ENCODE assay signal across 2 cellular contexts in the genomic region with DNA sequence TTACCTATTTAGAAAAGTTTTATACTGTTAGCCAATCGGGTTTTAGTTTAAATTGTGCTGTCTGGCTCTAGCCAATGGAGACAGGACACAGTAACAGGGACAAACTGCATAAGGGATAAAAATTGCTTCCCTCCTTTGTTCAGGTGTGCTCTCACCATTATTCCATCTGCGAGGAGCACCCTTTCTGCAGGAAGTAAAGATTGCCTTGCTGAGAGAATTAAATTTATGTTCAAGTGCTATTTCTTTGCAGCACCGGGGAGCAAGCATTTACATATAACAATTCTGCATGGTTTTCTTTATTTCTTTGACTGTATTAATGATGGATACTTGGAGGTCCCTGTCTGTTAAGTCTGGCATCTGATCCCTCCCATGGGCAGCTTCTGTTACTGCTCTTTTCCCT.
TF ChIP-seq lines count a peak whose summit lies in the region.

No MANE protein-coding gene starts in this region.

TF ChIP-seq in HEK293, 187 proteins besides CTCF, POLR2A, EP300 and RAD21 (continued from another document):
- TF ChIP-seq SETDB1 (IDR thresholded peaks at IDR 0.05; ENCODE audit: insufficient read length, low read length), result peak; percentile 77

TF ChIP-seq in K562, 482 proteins besides CTCF, POLR2A, EP300 and RAD21 (continued from another document):
- TF ChIP-seq MEIS2 (IDR thresholded peaks at IDR 0.05; ENCODE audit: partially characterized antibody) (no peak), TFAM (CRISPR knock-in tag; conservative IDR thresholded peaks at IDR 0.05) (no peak), ZNF197 (CRISPR knock-in tag; IDR thresholded peaks at IDR 0.05; ENCODE audit: low read depth) (no peak), ZNF280A (IDR thresholded peaks at IDR 0.05; ENCODE audit: low read depth, partially characterized antibody) (peak; percentile 64), NFE2L1 (tag; IDR thresholded peaks at IDR 0.05; ENCODE audit: borderline replicate concordance, low read depth) (no peak), ZNF263 (CRISPR knock-in tag; IDR thresholded peaks at IDR 0.05; ENCODE audit: borderline replicate concordance) (no peak), CREBBP (IDR thresholded peaks at IDR 0.05; ENCODE audit: low read depth, low read length) (no peak), ZMIZ1 (IDR thresholded peaks at IDR 0.05; ENCODE audit: low read depth in 2 of 2, low read length in 2 of 2) (no peak), DACH1 (IDR thresholded peaks at IDR 0.05; ENCODE audit: partially characterized antibody) (no peak), GTF2A2 (tag; IDR thresholded peaks at IDR 0.05) (no peak), ZBTB8A (IDR thresholded peaks at IDR 0.05; ENCODE audit: partially characterized antibody) (no peak), NFATC3 (IDR thresholded peaks at IDR 0.05) (no peak), ZNF707 (CRISPR knock-in tag; conservative IDR thresholded peaks at IDR 0.05) (no peak)
